13 cellular contexts compared by ENCODE assay signal in genomic region chr12:89064780-89065179, GRCh38.
DNase-seq lines count a peak whose midpoint lies in the region; ATAC-seq and TF ChIP-seq lines count a peak whose summit lies in the region.
"Had no signal": no experiment of that assay in that cellular context is flagged by ENCODE, and none has a peak within 500 bp of the region (broad histone marks: within the 10 kb centered on the region; RNA-seq: fewer than 3 reads in every experiment).

No MANE protein-coding gene starts in this region.

- peak overlapping the region; percentile 18 for H3K27ac Mint-ChIP-seq in activated naive CD8-positive, alpha-beta T cell treated with anti-CD3 and anti-CD28 coated beads, Interleukin-2, amount 50 U/mL, for 24 hours
- no peak overlapping the region for H3K27ac Mint-ChIP-seq in activated naive CD8-positive, alpha-beta T cell treated with anti-CD3 and anti-CD28 coated beads for 36 hours
- no peak overlapping the region for H3K27ac Mint-ChIP-seq in stimulated activated naive CD8-positive, alpha-beta T cell treated with anti-CD3 and anti-CD28 coated beads, Interleukin-15, amount 100 ng/mL, for 72 hours

- H3K4me3 ChIP-seq in epithelial cell of proximal tubule (ENCODE audit: low read depth, low read length) = no peak overlapping the region
- H3K4me3 ChIP-seq: BLaER1 had no signal

- peaks cover 48% of the 10 kb centered on the region for H3K4me1 Mint-ChIP-seq in activated naive CD8-positive, alpha-beta T cell treated with anti-CD3 and anti-CD28 coated beads, Interleukin-2, amount 50 U/mL, for 24 hours
- peaks cover 14% of the 10 kb centered on the region for H3K4me1 Mint-ChIP-seq in activated naive CD8-positive, alpha-beta T cell treated with anti-CD3 and anti-CD28 coated beads for 36 hours
- peaks cover 7% of the 10 kb centered on the region for H3K4me1 Mint-ChIP-seq in stimulated activated naive CD8-positive, alpha-beta T cell treated with anti-CD3 and anti-CD28 coated beads, Interleukin-15, amount 100 ng/mL, for 72 hours

- no peaks in the 10 kb centered on the region for H3K36me3 Mint-ChIP-seq in activated naive CD8-positive, alpha-beta T cell treated with anti-CD3 and anti-CD28 coated beads, Interleukin-2, amount 50 U/mL, for 24 hours (ENCODE audit: low read depth)
- no peaks in the 10 kb centered on the region for H3K36me3 Mint-ChIP-seq in activated naive CD8-positive, alpha-beta T cell treated with anti-CD3 and anti-CD28 coated beads for 36 hours

- ATAC-seq in activated naive CD8-positive, alpha-beta T cell treated with anti-CD3 and anti-CD28 coated beads, Interleukin-2, amount 50 U/mL, for 24 hours = peak; percentile 95
- ATAC-seq in stimulated activated naive CD8-positive, alpha-beta T cell treated with anti-CD3 and anti-CD28 coated beads, Interleukin-15, amount 100 ng/mL, for 72 hours = peak; percentile 99
- ATAC-seq: Right ventricle myocardium inferior had no signal

- no peak for DNase-seq in activated naive CD8-positive, alpha-beta T cell treated with anti-CD3 and anti-CD28 coated beads, Interleukin-2, amount 50 U/mL, for 24 hours
- DNase-seq in activated naive CD8-positive, alpha-beta T cell treated with anti-CD3 and anti-CD28 coated beads for 36 hours = no peak
- peak; percentile 69 for DNase-seq in NCI-H226
- peak; percentile 85 for DNase-seq in epithelial cell of proximal tubule (ENCODE audit: low read depth)
- peak in 1 of 2 donors; percentile 28 for DNase-seq in stimulated activated naive CD8-positive, alpha-beta T cell treated with anti-CD3 and anti-CD28 coated beads, Interleukin-15, amount 100 ng/mL, for 72 hours
- no peak for DNase-seq in iPS-NIHi7 (ENCODE audit: extremely low spot score)
- no peak for DNase-seq in NCI-H1694 (lab: John Stamatoyannopoulos, UW)
- DNase-seq in NCI-H187 (lab: John Stamatoyannopoulos, UW) = no peak
- DNase-seq: NCI-H146; NCI-H69; stimulated activated CD4-positive, alpha-beta T cell treated with anti-CD3 and anti-CD28 coated beads, Interleukin-2, amount 100 ng/mL, for 24 hours had no signal

- H3K4me3 Mint-ChIP-seq in activated naive CD8-positive, alpha-beta T cell treated with anti-CD3 and anti-CD28 coated beads, Interleukin-2, amount 50 U/mL, for 24 hours = no peak overlapping the region
- H3K4me3 Mint-ChIP-seq in activated naive CD8-positive, alpha-beta T cell treated with anti-CD3 and anti-CD28 coated beads for 36 hours = no peak overlapping the region
- no peak overlapping the region for H3K4me3 Mint-ChIP-seq in stimulated activated naive CD8-positive, alpha-beta T cell treated with anti-CD3 and anti-CD28 coated beads, Interleukin-15, amount 100 ng/mL, for 72 hours

- TF ChIP-seq CTCF in epithelial cell of proximal tubule (conservative IDR thresholded peaks at IDR 0.05; ENCODE audit: low read depth, low read length) = no peak

- H3K27me3 Mint-ChIP-seq in activated naive CD8-positive, alpha-beta T cell treated with anti-CD3 and anti-CD28 coated beads, Interleukin-2, amount 50 U/mL, for 24 hours = peaks cover 2% of the 10 kb centered on the region
- H3K27me3 Mint-ChIP-seq in activated naive CD8-positive, alpha-beta T cell treated with anti-CD3 and anti-CD28 coated beads for 36 hours = peaks cover 10% of the 10 kb centered on the region
- no peaks in the 10 kb centered on the region for H3K27me3 Mint-ChIP-seq in stimulated activated naive CD8-positive, alpha-beta T cell treated with anti-CD3 and anti-CD28 coated beads, Interleukin-15, amount 100 ng/mL, for 72 hours

- H3K9me3 Mint-ChIP-seq in activated naive CD8-positive, alpha-beta T cell treated with anti-CD3 and anti-CD28 coated beads, Interleukin-2, amount 50 U/mL, for 24 hours = no peaks in the 10 kb centered on the region
- H3K9me3 Mint-ChIP-seq in activated naive CD8-positive, alpha-beta T cell treated with anti-CD3 and anti-CD28 coated beads for 36 hours = no peaks in the 10 kb centered on the region
- no peaks in the 10 kb centered on the region for H3K9me3 Mint-ChIP-seq in stimulated activated naive CD8-positive, alpha-beta T cell treated with anti-CD3 and anti-CD28 coated beads, Interleukin-15, amount 100 ng/mL, for 72 hours

Comparison
In these comparisons a context has a peak if more than half of its experiments do, and no peak if none do; other contexts are left out.
1. DNase-seq: peak in NCI-H226 (single experiment) and epithelial cell of proximal tubule (single experiment); none in activated naive CD8-positive, alpha-beta T cell treated with anti-CD3 and anti-CD28 coated beads, Interleukin-2, amount 50 U/mL, for 24 hours (single experiment), activated naive CD8-positive, alpha-beta T cell treated with anti-CD3 and anti-CD28 coated beads for 36 hours (single experiment), iPS-NIHi7 (single experiment), NCI-H1694 (single experiment) and NCI-H187 (0 of 2).